In genomic region chr19:38507551-38508127, GRCh38 we compare ENCODE assay signal across 12 cellular contexts.
A peak's percentile ranks its signal among the peaks of the same experiment; 100 is the strongest.
DNase-seq lines count a peak whose midpoint lies in the region; ATAC-seq, FAIRE-seq and TF ChIP-seq lines count a peak whose summit lies in the region.
"Had no signal": no experiment of that assay in that cellular context is flagged by ENCODE, and none has a peak within 500 bp of the region (broad histone marks: within the 10 kb centered on the region; RNA-seq: fewer than 3 reads in every experiment).

No MANE protein-coding gene starts in this region.

- H3K36me3 Mint-ChIP-seq in activated naive CD4-positive, alpha-beta T cell treated with anti-CD3 and anti-CD28 coated beads, Interleukin-2, amount 50 U/mL, for 24 hours, result no peaks in the 10 kb centered on the region
- H3K36me3 Mint-ChIP-seq in activated naive CD4-positive, alpha-beta T cell treated with anti-CD3 and anti-CD28 coated beads, Interleukin-2, amount 50 U/mL, for 72 hours, result no peaks in the 10 kb centered on the region

- TF ChIP-seq EP300 in K562 (IDR thresholded peaks at IDR 0.05; ENCODE audit: low read length), result no peak

- H3K27me3 ChIP-seq in MM.1S (replicated peaks; ENCODE audit: insufficient read depth, low read length), result peaks cover 54% of the 10 kb centered on the region
- no peaks in the 10 kb centered on the region for H3K27me3 ChIP-seq in K562 (ENCODE audit: control insufficient read depth in 2 of 2, insufficient read depth in 2 of 2, low read length in 2 of 2)

- in situ Hi-C loops in K562 (cut with MboI), result no loop called here

- no peak for TF ChIP-seq POLR2A in K562 (conservative IDR thresholded peaks at IDR 0.05)

- H3K9me1 ChIP-seq in K562 (ENCODE audit: control insufficient read depth, insufficient read depth, low read length), result no peaks in the 10 kb centered on the region

- H3K4me3 ChIP-seq in MM.1S (ENCODE audit: low read length) (no peak overlapping the region), K562 (no peak overlapping the region)

- peak overlapping the region; percentile 19 for H3K27ac Mint-ChIP-seq in activated naive CD4-positive, alpha-beta T cell treated with anti-CD3 and anti-CD28 coated beads, Interleukin-2, amount 50 U/mL, for 24 hours
- no peak overlapping the region for H3K27ac Mint-ChIP-seq in activated naive CD4-positive, alpha-beta T cell treated with anti-CD3 and anti-CD28 coated beads, Interleukin-2, amount 50 U/mL, for 72 hours

- DNase-seq in activated naive CD4-positive, alpha-beta T cell treated with anti-CD3 and anti-CD28 coated beads, Interleukin-2, amount 50 U/mL, for 72 hours (ENCODE audit: low spot score in 2 of 2), result no peak
- no peak for DNase-seq in MM.1S
- no peak for DNase-seq in K562 (ENCODE audit: extremely low read depth in 1 of 4, low spot score in 3 of 4)
- DNase-seq in GM19238 (ENCODE audit: insufficient read length, low spot score), result no peak
- no peak for DNase-seq in NCI-H187 treated with DMSO at 0.1 percent for 48 hours (lab: John Stamatoyannopoulos, UW)
- no peak for DNase-seq in RKO (ENCODE audit: low spot score)
- DNase-seq: DMS 273 treated with DMSO at 0.1 percent for 48 hours, NCI-H1436 treated with DMSO at 0.1 percent for 48 hours, NCI-H510A had no signal

- H3K27me3 Mint-ChIP-seq in activated naive CD4-positive, alpha-beta T cell treated with anti-CD3 and anti-CD28 coated beads, Interleukin-2, amount 50 U/mL, for 24 hours, result no peaks in the 10 kb centered on the region

- no peak overlapping the region for H3K27ac ChIP-seq in MM.1S (ENCODE audit: low read length)
- H3K27ac ChIP-seq in K562 (ENCODE audit: extremely low read depth, low read depth, low read length), result no peak overlapping the region; the same call in 2 of the 3 replicates
- H3K27ac ChIP-seq: C4-2B had no signal

- no peaks in the 10 kb centered on the region for H3K9me2 ChIP-seq in MM.1S (replicated peaks; ENCODE audit: insufficient read depth, low read length)

- no peak for FAIRE-seq in K562 (lab: Jason Lieb, UNC)

- POLR2A ChIA-PET in K562 (lab: Yijun Ruan, JAX), result interaction anchor here (0.9 to 1.5 kb wide), 3 partner anchors 9 to 142 kb away, joined by 3 to 4 read pairs (median 3); no protein-coding TSS in a partner anchor

- intact Hi-C loops in K562 (cut with micrococcal nuclease), result loop anchor here (5.0 kb wide), 1 partner anchor 95 kb away; no protein-coding TSS in a partner anchor

- H3K4me2 ChIP-seq in MM.1S (ENCODE audit: low read depth, low read length) (0 out of 2 replicates have a peak overlapping the region, but pooled peaks have one; percentile 9), K562 (ENCODE audit: insufficient read depth, low read length) (peak overlapping the region; percentile 57; the same call in 1 of the 2 replicates)

- 52% methylated on average over 11 of the region's 12 CpGs for WGBS in K562 (ENCODE audit: insufficient coverage, low coverage, missing lambda C conversion rate)

- H3K4me1 ChIP-seq in MM.1S (ENCODE audit: low read length) (no peaks in the 10 kb centered on the region), K562 (replicated peaks in 1 of 2; ENCODE audit: control insufficient read depth in 2 of 2, insufficient read depth in 2 of 2, low read length in 2 of 2) (peaks cover 13 to 28% of the 10 kb centered on the region in 2 experiments; a peak in 4 of 5 replicates)

- TF ChIP-seq RAD21 in K562 (CRISPR knock-in tag; conservative IDR thresholded peaks at IDR 0.05 in 1 of 2, IDR thresholded peaks at IDR 0.05 in 1 of 2), result no peak

- H2AFZ ChIP-seq in MM.1S (ENCODE audit: low read length) (no peak overlapping the region), K562 (ENCODE audit: low read depth, low read length) (peak overlapping the region; percentile 44; the same call in 1 of the 2 replicates)

- H3K4me3 Mint-ChIP-seq in activated naive CD4-positive, alpha-beta T cell treated with anti-CD3 and anti-CD28 coated beads, Interleukin-2, amount 50 U/mL, for 24 hours, result no peak overlapping the region

- H3K9me3 Mint-ChIP-seq in activated naive CD4-positive, alpha-beta T cell treated with anti-CD3 and anti-CD28 coated beads, Interleukin-2, amount 50 U/mL, for 24 hours, result no peaks in the 10 kb centered on the region
- no peaks in the 10 kb centered on the region for H3K9me3 Mint-ChIP-seq in activated naive CD4-positive, alpha-beta T cell treated with anti-CD3 and anti-CD28 coated beads, Interleukin-2, amount 50 U/mL, for 72 hours

- BruUV-seq in K562 (replicated peaks; lab: Mats Ljungman, UMichigan), result no TSS peak

- TF ChIP-seq CTCF in MM.1S (IDR thresholded peaks at IDR 0.05; ENCODE audit: low read length) (no peak), K562 (IDR thresholded peaks at IDR 0.05 in 2 of 3, conservative IDR thresholded peaks at IDR 0.05 in 1 of 3; ENCODE audit: insufficient read depth in 2 of 3, low read depth in 1 of 3, low read length in 3 of 3) (no peak)

- CTCF ChIA-PET in K562 (lab: Yijun Ruan, JAX; ENCODE audit: low intra/inter-chr PET ratio), result interaction anchor here (0.7 kb wide), 1 partner anchor 23 kb away, joined by 3 read pairs; no protein-coding TSS in a partner anchor

- H3K36me3 ChIP-seq in MM.1S (replicated peaks; ENCODE audit: insufficient read depth, low read length) (no peaks in the 10 kb centered on the region), K562 (ENCODE audit: control insufficient read depth, insufficient read depth, low read length) (peaks cover 27% of the 10 kb centered on the region; the same call in 1 of the 3 replicates)

- no peaks in the 10 kb centered on the region for H3K9me3 ChIP-seq in MM.1S (replicated peaks; ENCODE audit: insufficient read depth, low read length)
- no peaks in the 10 kb centered on the region for H3K9me3 ChIP-seq in K562 (replicated peaks; ENCODE audit: control insufficient read depth, insufficient read depth, low read depth, low read length)

- no peaks in the 10 kb centered on the region for H4K20me1 ChIP-seq in MM.1S (ENCODE audit: insufficient read depth, low read length)
- H4K20me1 ChIP-seq in K562 (replicated peaks; ENCODE audit: control insufficient read depth, insufficient read depth, low read length), result no peaks in the 10 kb centered on the region

- no peaks in the 10 kb centered on the region for H3F3A ChIP-seq in MM.1S (ENCODE audit: insufficient read depth, low read length)

- H3K79me2 ChIP-seq in MM.1S (ENCODE audit: low read length), result no peaks in the 10 kb centered on the region
- H3K79me2 ChIP-seq in K562 (ENCODE audit: control insufficient read depth, insufficient read depth, low read length), result no peaks in the 10 kb centered on the region

- ATAC-seq in activated naive CD4-positive, alpha-beta T cell treated with anti-CD3 and anti-CD28 coated beads, Interleukin-2, amount 50 U/mL, for 72 hours, result no peak
- no peak for ATAC-seq in K562
- no peak for ATAC-seq in esophagus mucosa

- peaks cover 4% of the 10 kb centered on the region for H3K4me1 Mint-ChIP-seq in activated naive CD4-positive, alpha-beta T cell treated with anti-CD3 and anti-CD28 coated beads, Interleukin-2, amount 50 U/mL, for 24 hours

- H3K9ac ChIP-seq in MM.1S (ENCODE audit: low read length) (no peak overlapping the region), K562 (ENCODE audit: insufficient read depth in 1 of 2, low read depth in 2 of 2, low read length in 2 of 2) (peak overlapping the region in 1 of 2 experiments; percentile 56; a peak in 1 of 4 replicates)

TF ChIP-seq in K562, 482 proteins besides CTCF, POLR2A, EP300 and RAD21:
- TF ChIP-seq, protein P1, sequence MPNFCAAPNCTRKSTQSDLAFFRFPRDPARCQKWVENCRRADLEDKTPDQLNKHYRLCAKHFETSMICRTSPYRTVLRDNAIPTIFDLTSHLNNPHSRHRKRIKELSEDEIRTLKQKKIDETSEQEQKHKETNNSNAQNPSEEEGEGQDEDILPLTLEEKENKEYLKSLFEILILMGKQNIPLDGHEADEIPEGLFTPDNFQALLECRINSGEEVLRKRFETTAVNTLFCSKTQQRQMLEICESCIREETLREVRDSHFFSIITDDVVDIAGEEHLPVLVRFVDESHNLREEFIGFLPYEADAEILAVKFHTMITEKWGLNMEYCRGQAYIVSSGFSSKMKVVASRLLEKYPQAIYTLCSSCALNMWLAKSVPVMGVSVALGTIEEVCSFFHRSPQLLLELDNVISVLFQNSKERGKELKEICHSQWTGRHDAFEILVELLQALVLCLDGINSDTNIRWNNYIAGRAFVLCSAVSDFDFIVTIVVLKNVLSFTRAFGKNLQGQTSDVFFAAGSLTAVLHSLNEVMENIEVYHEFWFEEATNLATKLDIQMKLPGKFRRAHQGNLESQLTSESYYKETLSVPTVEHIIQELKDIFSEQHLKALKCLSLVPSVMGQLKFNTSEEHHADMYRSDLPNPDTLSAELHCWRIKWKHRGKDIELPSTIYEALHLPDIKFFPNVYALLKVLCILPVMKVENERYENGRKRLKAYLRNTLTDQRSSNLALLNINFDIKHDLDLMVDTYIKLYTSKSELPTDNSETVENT (CRISPR knock-in tag; IDR thresholded peaks at IDR 0.05), result peak; percentile 50; the same call in 1 of the 2 replicates
- TF ChIP-seq CHD1 (IDR thresholded peaks at IDR 0.05; ENCODE audit: low read length), result no peak
- TF ChIP-seq ZNF224 (CRISPR knock-in tag; IDR thresholded peaks at IDR 0.05), result 0 out of 2 replicates have a peak, but pooled peaks have one; percentile 31
TF ChIP-seq in K562: peak in this region for 2.
